ENCODE assay signal across 8 cellular contexts in genomic region chr11:8068605-8069221, GRCh38. TPM values are rescaled to one million over a fixed set of nuclear protein-coding genes. Genes with fewer than 3 reads are reported as not detected.
DNase-seq lines count a peak whose midpoint lies in the region; ATAC-seq and TF ChIP-seq lines count a peak whose summit lies in the region.
"Had no signal": no experiment of that assay in that cellular context is flagged by ENCODE, and none has a peak within 500 bp of the region (broad histone marks: within the 10 kb centered on the region; RNA-seq: fewer than 3 reads in every experiment).

No MANE protein-coding gene starts in this region.

- H3K9me3 ChIP-seq in right cardiac atrium (ENCODE audit: control insufficient read depth, low read length) (no peaks in the 10 kb centered on the region), subcutaneous abdominal adipose tissue (ENCODE audit: control insufficient read depth in 5 of 5, low read length in 5 of 5) (no peaks in the 10 kb centered on the region)

- peaks cover 18% of the 10 kb centered on the region for H3K4me1 ChIP-seq in right cardiac atrium (ENCODE audit: control insufficient read depth, insufficient read depth, low read length)
- peaks cover 13 to 63% (median 58%) of the 10 kb centered on the region in 5 donors for H3K4me1 ChIP-seq in subcutaneous abdominal adipose tissue (ENCODE audit: control insufficient read depth in 5 of 5, insufficient read depth in 5 of 5, low read length in 5 of 5)

- H3K27ac ChIP-seq in VCaP (peak overlapping the region; percentile 69), right cardiac atrium (ENCODE audit: low read length) (peak overlapping the region; percentile 81), subcutaneous abdominal adipose tissue (ENCODE audit: low read depth, low read length) (peak overlapping the region; percentile 89)

- peak overlapping the region in 2 of 5 donors; percentile 32 to 45 for H3K9ac ChIP-seq in subcutaneous abdominal adipose tissue (ENCODE audit: low read length in 5 of 5)

- H3K4me3 ChIP-seq in right cardiac atrium (ENCODE audit: low read length) (no peak overlapping the region), subcutaneous abdominal adipose tissue (ENCODE audit: low read depth in 1 of 5, low read length in 5 of 5) (peak overlapping the region; percentile 36 to 50 (median 49))

- DNase-seq in HPDE6-E6E7 (ENCODE audit: extremely low spot score) (peak; percentile 15), right cardiac atrium (peak; percentile 71 to 79 (median 74)), SIG-M5 treated with dmso at 0.1 percent for 504 hours (lab: John Stamatoyannopoulos, UW; ENCODE audit: unreplicated experiment) (no peak)
- DNase-seq: immature natural killer cell had no signal

- intact Hi-C loops in right cardiac atrium (cut with DNase I), result loop anchor here in 1 of 4 donors (5.0 kb wide), 1 partner anchor 36 kb away; no protein-coding TSS in a partner anchor

- 13% methylated on average over 15 of the region's 15 CpGs for WGBS in right cardiac atrium

- H3K27me3 ChIP-seq in right cardiac atrium (ENCODE audit: control insufficient read depth, insufficient read depth) (no peaks in the 10 kb centered on the region), subcutaneous abdominal adipose tissue (ENCODE audit: control insufficient read depth in 5 of 5, insufficient read depth in 4 of 5, low read length in 5 of 5) (no peaks in the 10 kb centered on the region)

- peak; percentile 73 to 85 for ATAC-seq in right cardiac atrium
- ATAC-seq in HG03045 (IDR thresholded peaks at IDR 0.05; ENCODE audit: unreplicated experiment), result no peak
- no peak for ATAC-seq in HG02610 (IDR thresholded peaks at IDR 0.05; ENCODE audit: unreplicated experiment)

- no peak for TF ChIP-seq CTCF in VCaP (conservative IDR thresholded peaks at IDR 0.05)

- no peaks in the 10 kb centered on the region for H3K36me3 ChIP-seq in subcutaneous abdominal adipose tissue (ENCODE audit: control insufficient read depth in 5 of 5, insufficient read depth in 5 of 5, low read length in 5 of 5)

RNA-seq across cellular contexts. Expression of gene TUB, which starts 12.3 kb away (rescaled TPM):
- 10 to 100 TPM; 24.8 to 31.2 (median 28.0) TPM for total RNA-seq in right cardiac atrium
- 10.0 TPM for polyA plus RNA-seq in right cardiac atrium
- polyA plus RNA-seq: immature natural killer cell had no signal

Comparison
In these comparisons a context has a peak if more than half of its experiments do, and no peak if none do; other contexts are left out.
1. ATAC-seq: peak in right cardiac atrium (2 of 2); none in HG03045 (single experiment) and HG02610 (single experiment).
2. Peak in every context shown above with its lines, with median percentiles within 50 percentile points of each other: H3K27ac ChIP-seq.